14 cellular contexts compared by ENCODE assay signal in genomic region chr1:182811975-182812727, GRCh38. TPM values are rescaled to one million over a fixed set of nuclear protein-coding genes. Genes with fewer than 3 reads are reported as not detected.
DNase-seq lines count a peak whose midpoint lies in the region; ATAC-seq and TF ChIP-seq lines count a peak whose summit lies in the region.
"Had no signal": no experiment of that assay in that cellular context is flagged by ENCODE, and none has a peak within 500 bp of the region (broad histone marks: within the 10 kb centered on the region; RNA-seq: fewer than 3 reads in every experiment).

No MANE protein-coding gene starts in this region.

- no TSS peak for BruUV-seq in Panc1 (replicated peaks; lab: Mats Ljungman, UMichigan)

- H3K9me3 ChIP-seq in Panc1 (ENCODE audit: control insufficient read depth, insufficient read depth, low read depth, low read length) = no peaks in the 10 kb centered on the region

- H3K27ac ChIP-seq in Panc1 (ENCODE audit: low read length) = no peak overlapping the region
- H3K27ac ChIP-seq: neutrophil had no signal

- in situ Hi-C loops in Panc1 (cut with HindIII; ENCODE audit: low pct_unique_long_range_greater_than_20kb, low sequenced_read_pairs) = no loop called here

- H3K27me3 ChIP-seq in Panc1 (ENCODE audit: control insufficient read depth, insufficient read depth, low read length) = no peaks in the 10 kb centered on the region; the same call in none of the 2 replicates
- H3K27me3 ChIP-seq: neutrophil had no signal

- DNase-seq in AG10803 (ENCODE audit: low read depth) (no peak), Panc1 (ENCODE audit: low read depth, low spot score) (no peak), epithelial cell of esophagus (ENCODE audit: low read depth) (no peak), DMS79 treated with DMSO at 0.1 percent for 48 hours (lab: John Stamatoyannopoulos, UW) (no peak), iPS-NIHi11 (ENCODE audit: low spot score) (no peak), superior temporal gyrus (ENCODE audit: extremely low spot score) (no peak)
- DNase-seq: activated CD4-positive, alpha-beta T cell treated with anti-CD3 and anti-CD28 coated beads, Interleukin-2, amount 50 U/mL, for 4 hours; activated effector memory CD4-positive, alpha-beta T cell treated with anti-CD3 and anti-CD28 coated beads, Interleukin-2, amount 50 U/mL, for 16 hours; dermis blood vessel endothelial cell; NCI-H1694 treated with DMSO at 0.1 percent for 48 hours; SHP77 treated with DMSO at 0.1 percent for 48 hours; T-cell had no signal

- no peaks in the 10 kb centered on the region for H3K4me1 ChIP-seq in Panc1 (ENCODE audit: control insufficient read depth, insufficient read depth, low read length)

- no peak for ATAC-seq in Panc1
- ATAC-seq: T-cell had no signal

- intact Hi-C loops in Panc1 (cut with micrococcal nuclease; ENCODE audit: unreplicated experiment) = no loop called here

- TF ChIP-seq CTCF in AG10803 (conservative IDR thresholded peaks at IDR 0.05; ENCODE audit: low read length) = peak; percentile 6; the same call in 1 of the 2 replicates
- 0 out of 3 replicates have a peak, but pooled peaks have one; percentile 5 for TF ChIP-seq CTCF in GM12872 (IDR thresholded peaks at IDR 0.05; ENCODE audit: insufficient read depth, low read depth, low read length)
- 0 out of 2 replicates have a peak, but pooled peaks have one; percentile 24 for TF ChIP-seq CTCF in Panc1 (IDR thresholded peaks at IDR 0.05)
- TF ChIP-seq CTCF in epithelial cell of esophagus (IDR thresholded peaks at IDR 0.05; ENCODE audit: insufficient read depth, low read depth, low read length, missing control alignments) = peak; percentile 41

- POLR2A ChIA-PET in Panc1 (lab: Charles Lee) = no interaction called here

- H3K36me3 ChIP-seq in Panc1 (ENCODE audit: control insufficient read depth, insufficient read depth, low read length) = no peaks in the 10 kb centered on the region

- CTCF ChIA-PET in Panc1 (lab: Charles Lee) = no interaction called here

- H3K4me3 ChIP-seq in AG10803 (ENCODE audit: low read length) (no peak overlapping the region), Panc1 (ENCODE audit: low read depth in 2 of 2, low read length in 2 of 2) (no peak overlapping the region), epithelial cell of esophagus (ENCODE audit: low read length) (no peak overlapping the region)

RNA-seq across cellular contexts. Expression of gene NPL, which starts 22.6 kb away (rescaled TPM):
- total RNA-seq in Panc1 (2021; ENCODE audit: unreplicated experiment) = 0.90 TPM
- 0.99 TPM for polyA plus RNA-seq in Panc1 (2012; ENCODE audit: insufficient read length)

RNA-seq across cellular contexts. Expression of gene DHX9, which starts 27.0 kb away (rescaled TPM):
- total RNA-seq in Panc1 (2021; ENCODE audit: unreplicated experiment) = 180 TPM
- 91.0 TPM for polyA plus RNA-seq in Panc1 (2012; ENCODE audit: insufficient read length)
